In genomic region chr11:34192481-34193401, GRCh38 we compare ENCODE assay signal across 8 cellular contexts.
DNase-seq lines count a peak whose midpoint lies in the region; ATAC-seq and TF ChIP-seq lines count a peak whose summit lies in the region.

No MANE protein-coding gene starts in this region.

- no peaks in the 10 kb centered on the region for H4K20me1 ChIP-seq in neural progenitor cell (ENCODE audit: low read depth)

- H3K27ac ChIP-seq in colonic mucosa (peak overlapping the region; percentile 15), neural progenitor cell (no peak overlapping the region)

- H2AFZ ChIP-seq in neural progenitor cell (replicated peaks): no peak overlapping the region

- peak; percentile 56 to 84 for DNase-seq in NCI-H524 (lab: John Stamatoyannopoulos, UW)
- peak; percentile 36 for DNase-seq in colonic mucosa
- peak; percentile 13 for DNase-seq in neural progenitor cell (ENCODE audit: low spot score)
- no peak for DNase-seq in NK-92 treated with Interleukin-12 subunit alpha and Interleukin-12 subunit beta, amount 100 ng/mL, for 24 hours (lab: John Stamatoyannopoulos, UW)
- DNase-seq in SK-N-DZ (ENCODE audit: low spot score): no peak
- DNase-seq in UCSD-AML1 (lab: John Stamatoyannopoulos, UW; ENCODE audit: unreplicated experiment): no peak
- DNase-seq in HuH-7.5 (ENCODE audit: low spot score): no peak

- H3K79me2 ChIP-seq in neural progenitor cell (ENCODE audit: low read depth): no peaks in the 10 kb centered on the region

- no peak overlapping the region for H3K4me2 ChIP-seq in neural progenitor cell

- H3K4me3 ChIP-seq in colonic mucosa (no peak overlapping the region), neural progenitor cell (no peak overlapping the region)

- peaks cover 4% of the 10 kb centered on the region for H3K36me3 Mint-ChIP-seq in neural progenitor cell

- intact Hi-C loops in colonic mucosa (cut with DNase I): no loop called here

- H3K9me3 ChIP-seq in colonic mucosa: no peaks in the 10 kb centered on the region
- no peaks in the 10 kb centered on the region for H3K9me3 ChIP-seq in neural progenitor cell (ENCODE audit: low read depth)

- no peak overlapping the region for H3K4me3 Mint-ChIP-seq in neural progenitor cell

- peak; percentile 62 for ATAC-seq in GM21786 (IDR thresholded peaks at IDR 0.05; ENCODE audit: unreplicated experiment)

- H3K27me3 Mint-ChIP-seq in neural progenitor cell (ENCODE audit: insufficient read depth, low read depth): peaks cover 6% of the 10 kb centered on the region

- peak overlapping the region; percentile 48 for H3K27ac Mint-ChIP-seq in neural progenitor cell

- peaks cover 54% of the 10 kb centered on the region for H3K4me1 Mint-ChIP-seq in neural progenitor cell

- no peak for TF ChIP-seq CTCF in colonic mucosa (IDR thresholded peaks at IDR 0.05)
- TF ChIP-seq CTCF in neural progenitor cell (IDR thresholded peaks at IDR 0.05): no peak

- H3F3A ChIP-seq in neural progenitor cell (ENCODE audit: low read depth): peaks cover 14% of the 10 kb centered on the region

- H3K9ac ChIP-seq in colonic mucosa (ENCODE audit: low read depth in 2 of 2, low read length in 2 of 2) (no peak overlapping the region), neural progenitor cell (no peak overlapping the region)

- no peaks in the 10 kb centered on the region for H3K9me3 Mint-ChIP-seq in neural progenitor cell

- no peaks in the 10 kb centered on the region for H3K4me1 ChIP-seq in colonic mucosa
- H3K4me1 ChIP-seq in neural progenitor cell: peaks cover 28% of the 10 kb centered on the region

- H3K36me3 ChIP-seq in colonic mucosa (no peaks in the 10 kb centered on the region), neural progenitor cell (no peaks in the 10 kb centered on the region)

- H3K27me3 ChIP-seq in colonic mucosa: no peaks in the 10 kb centered on the region
- peaks cover 20% of the 10 kb centered on the region for H3K27me3 ChIP-seq in neural progenitor cell

Comparison
In these comparisons a context has a peak if more than half of its experiments do, and no peak if none do; other contexts are left out.
1. DNase-seq: peak in NCI-H524 (2 of 2), colonic mucosa (single experiment) and neural progenitor cell (single experiment); none in NK-92 treated with Interleukin-12 subunit alpha and Interleukin-12 subunit beta, amount 100 ng/mL, for 24 hours (single experiment), SK-N-DZ (single experiment), UCSD-AML1 (single experiment) and HuH-7.5 (single experiment).